Comparison of ENCODE assay signal across 1 cellular context in the genomic region with DNA sequence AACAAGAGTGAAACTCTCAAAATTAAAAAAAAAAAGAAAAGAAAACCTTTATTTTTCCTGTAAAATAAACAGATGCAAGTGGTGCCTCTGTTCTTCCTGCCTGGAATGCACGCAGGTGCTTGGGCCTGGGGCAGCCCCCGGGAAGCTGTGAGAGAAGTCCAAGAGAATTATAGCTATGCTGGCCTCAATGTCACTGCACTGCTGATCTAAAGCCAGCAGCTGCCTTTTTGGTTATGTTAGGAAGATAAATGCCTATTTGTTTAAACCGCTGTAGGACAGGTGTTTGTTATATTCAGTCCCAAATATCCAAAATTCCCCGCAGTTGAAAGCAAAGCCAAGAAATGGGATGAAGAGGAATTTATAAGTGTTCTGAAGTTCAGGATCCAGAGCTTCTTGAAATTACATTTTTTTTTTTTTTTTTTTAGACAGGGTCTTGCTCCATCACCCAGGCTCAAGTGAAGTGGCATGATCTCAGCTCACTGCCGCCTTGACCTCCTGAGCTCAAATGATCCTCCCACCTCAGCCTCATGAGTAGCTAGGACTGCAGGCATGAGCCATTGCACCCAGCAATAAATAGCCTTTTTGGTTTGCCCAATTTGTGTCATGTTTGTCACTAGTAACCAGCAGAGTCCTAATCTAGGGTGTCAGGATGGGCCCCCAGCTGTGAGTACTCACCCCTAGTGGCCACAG.
TF ChIP-seq lines count a peak whose summit lies in the region.

No MANE protein-coding gene starts in this region.

TF ChIP-seq in HEK293, 187 proteins besides CTCF, POLR2A, EP300 and RAD21:
- no peak for TF ChIP-seq ZNF549 (tag by site-specific recombination; IDR thresholded peaks at IDR 0.05)
- TF ChIP-seq ZNF324 (tag by site-specific recombination; IDR thresholded peaks at IDR 0.05): no peak
- TF ChIP-seq ZBTB48 (tag by site-specific recombination; IDR thresholded peaks at IDR 0.05): no peak
- no peak for TF ChIP-seq SP2 (tag by site-specific recombination; IDR thresholded peaks at IDR 0.05)
- TF ChIP-seq GLIS2 (tag by site-specific recombination; IDR thresholded peaks at IDR 0.05): no peak
- TF ChIP-seq, protein P1, sequence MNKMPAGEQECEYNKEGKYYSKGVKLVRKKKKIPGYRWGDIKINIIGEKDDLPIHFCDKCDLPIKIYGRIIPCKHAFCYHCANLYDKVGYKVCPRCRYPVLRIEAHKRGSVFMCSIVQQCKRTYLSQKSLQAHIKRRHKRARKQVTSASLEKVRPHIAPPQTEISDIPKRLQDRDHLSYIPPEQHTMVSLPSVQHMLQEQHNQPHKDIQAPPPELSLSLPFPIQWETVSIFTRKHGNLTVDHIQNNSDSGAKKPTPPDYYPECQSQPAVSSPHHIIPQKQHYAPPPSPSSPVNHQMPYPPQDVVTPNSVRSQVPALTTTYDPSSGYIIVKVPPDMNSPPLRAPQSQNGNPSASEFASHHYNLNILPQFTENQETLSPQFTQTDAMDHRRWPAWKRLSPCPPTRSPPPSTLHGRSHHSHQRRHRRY (tag by site-specific recombination; IDR thresholded peaks at IDR 0.05): no peak
- no peak for TF ChIP-seq FEZF1 (tag by site-specific recombination; IDR thresholded peaks at IDR 0.05)
- TF ChIP-seq, protein P2, sequence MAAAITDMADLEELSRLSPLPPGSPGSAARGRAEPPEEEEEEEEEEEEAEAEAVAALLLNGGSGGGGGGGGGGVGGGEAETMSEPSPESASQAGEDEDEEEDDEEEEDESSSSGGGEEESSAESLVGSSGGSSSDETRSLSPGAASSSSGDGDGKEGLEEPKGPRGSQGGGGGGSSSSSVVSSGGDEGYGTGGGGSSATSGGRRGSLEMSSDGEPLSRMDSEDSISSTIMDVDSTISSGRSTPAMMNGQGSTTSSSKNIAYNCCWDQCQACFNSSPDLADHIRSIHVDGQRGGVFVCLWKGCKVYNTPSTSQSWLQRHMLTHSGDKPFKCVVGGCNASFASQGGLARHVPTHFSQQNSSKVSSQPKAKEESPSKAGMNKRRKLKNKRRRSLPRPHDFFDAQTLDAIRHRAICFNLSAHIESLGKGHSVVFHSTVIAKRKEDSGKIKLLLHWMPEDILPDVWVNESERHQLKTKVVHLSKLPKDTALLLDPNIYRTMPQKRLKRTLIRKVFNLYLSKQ (tag by site-specific recombination; IDR thresholded peaks at IDR 0.05; ENCODE audit: borderline replicate concordance): no peak
- no peak for TF ChIP-seq ZNF624 (tag by site-specific recombination; IDR thresholded peaks at IDR 0.05)
- TF ChIP-seq ELK4 (IDR thresholded peaks at IDR 0.05; ENCODE audit: borderline replicate concordance, low read depth, low read length): no peak
- TF ChIP-seq ZNF670 (tag by site-specific recombination; IDR thresholded peaks at IDR 0.05; ENCODE audit: low read depth): no peak
- TF ChIP-seq ZNF341 (tag by site-specific recombination; IDR thresholded peaks at IDR 0.05; ENCODE audit: low read depth): no peak
- no peak for TF ChIP-seq ZNF18 (tag by site-specific recombination; IDR thresholded peaks at IDR 0.05)
- TF ChIP-seq, protein P3, sequence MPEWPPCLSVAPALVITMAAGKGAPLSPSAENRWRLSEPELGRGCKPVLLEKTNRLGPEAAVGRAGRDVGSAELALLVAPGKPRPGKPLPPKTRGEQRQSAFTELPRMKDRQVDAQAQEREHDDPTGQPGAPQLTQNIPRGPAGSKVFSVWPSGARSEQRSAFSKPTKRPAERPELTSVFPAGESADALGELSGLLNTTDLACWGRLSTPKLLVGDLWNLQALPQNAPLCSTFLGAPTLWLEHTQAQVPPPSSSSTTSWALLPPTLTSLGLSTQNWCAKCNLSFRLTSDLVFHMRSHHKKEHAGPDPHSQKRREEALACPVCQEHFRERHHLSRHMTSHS (tag by site-specific recombination; IDR thresholded peaks at IDR 0.05): no peak
- TF ChIP-seq KLF10 (tag by site-specific recombination; IDR thresholded peaks at IDR 0.05): no peak
- TF ChIP-seq ZNF140 (tag by site-specific recombination; IDR thresholded peaks at IDR 0.05): no peak
